10 cellular contexts compared by ENCODE assay signal in genomic region chr16:15395631-15396508, GRCh38. TPM values are rescaled to one million over a fixed set of nuclear protein-coding genes. Genes with fewer than 3 reads are reported as not detected.
A peak's percentile ranks its signal among the peaks of the same experiment; 100 is the strongest.
DNase-seq lines count a peak whose midpoint lies in the region; ATAC-seq, FAIRE-seq and TF ChIP-seq lines count a peak whose summit lies in the region.
"Not testable (repeated sequence)": the region's sequence is repeated elsewhere in the genome, so short reads cannot be mapped to it uniquely, and the experiment has no call there.
"Had no signal": no experiment of that assay in that cellular context is flagged by ENCODE, and none has a peak within 500 bp of the region (broad histone marks: within the 10 kb centered on the region; RNA-seq: fewer than 3 reads in every experiment).

TSS of gene MPV17L (plus strand) at chr16:15395754. CDS start at chr16:15395898, 144 bp downstream.

- CTCF ChIA-PET in activated naive CD4-positive, alpha-beta T cell treated with anti-CD3 and anti-CD28 coated beads for 36 hours (lab: Charles Lee); naive thymus-derived CD4-positive, alpha-beta T cell (lab: Charles Lee): not testable (repeated sequence)
- CTCF ChIA-PET in H1 (lab: Charles Lee; ENCODE audit: partially characterized antibody) = interaction anchor here (0.5 kb wide), 1 partner anchor 141 kb away, joined by 4 read pairs; no protein-coding TSS in a partner anchor

- not testable (repeated sequence) for H3K23ac ChIP-seq in H9 (ENCODE audit: insufficient read length, low read depth, low read length); H1 (ENCODE audit: insufficient read length)

- H3K4me3 ChIP-seq in H1 (ENCODE audit: extremely low read depth in 1 of 4, insufficient read depth in 2 of 4, low read depth in 3 of 4, low read length in 4 of 4) (peak within 1 kb of the TSS; percentile 49 to 80 (median 58)), iPS-18a (ENCODE audit: low read length) (peak within 1 kb of the TSS; percentile 65)
- H3K4me3 ChIP-seq in naive thymus-derived CD4-positive, alpha-beta T cell (ENCODE audit: low read length) = not testable (repeated sequence)

- not testable (repeated sequence) for TF ChIP-seq RAD21 in H1 (IDR thresholded peaks at IDR 0.05 in 1 of 2, conservative IDR thresholded peaks at IDR 0.05 in 1 of 2; ENCODE audit: low read depth in 2 of 2, low read length in 2 of 2)

- H3K18ac ChIP-seq in H9 (ENCODE audit: insufficient read length, low read depth, low read length) (peak within 1 kb of the TSS; percentile 56), H1 (ENCODE audit: extremely low read depth, low read length) (peak within 1 kb of the TSS; percentile 71; the same call in 1 of the 2 replicates)

- not testable (repeated sequence) for H3K79me1 ChIP-seq in H9 (ENCODE audit: insufficient read depth, low read depth, low read length, poor library complexity, severe bottlenecking); H1 (ENCODE audit: low read depth, low read length)

- H3K4me1 ChIP-seq in H9 (ENCODE audit: insufficient read depth, low read length); H1 (replicated peaks in 1 of 4; ENCODE audit: control insufficient read depth in 3 of 4, insufficient read depth in 4 of 4, low read length in 3 of 4); iPS-18a (ENCODE audit: control insufficient read depth, low read depth, low read length); naive thymus-derived CD4-positive, alpha-beta T cell (ENCODE audit: control insufficient read depth in 2 of 2, insufficient read depth in 2 of 2, low read length in 2 of 2): not testable (repeated sequence)

- not testable (repeated sequence) for H3K27ac Mint-ChIP-seq in H9; activated naive CD4-positive, alpha-beta T cell treated with anti-CD3 and anti-CD28 coated beads for 36 hours; naive thymus-derived CD4-positive, alpha-beta T cell

- not testable (repeated sequence) for H2BK12ac ChIP-seq in H9 (ENCODE audit: insufficient read length, low read depth, low read length); H1 (ENCODE audit: low read depth, low read length)

- H3K9ac ChIP-seq in H9 (ENCODE audit: extremely low read depth, insufficient read length, low read length) = peak within 1 kb of the TSS; percentile 0
- peak within 1 kb of the TSS; percentile 18 to 58 (median 44); a peak in 6 of 7 replicates for H3K9ac ChIP-seq in H1 (replicated peaks in 1 of 4; ENCODE audit: extremely low read depth in 1 of 4, low read depth in 3 of 4, low read length in 3 of 4)
- peak within 1 kb of the TSS; percentile 39 for H3K9ac ChIP-seq in iPS-18a (ENCODE audit: low read length)

- not testable (repeated sequence) for H2BK5ac ChIP-seq in H9 (ENCODE audit: insufficient read length, low read length); H1 (ENCODE audit: low read depth, low read length)

- TF ChIP-seq EP300 in H1 (IDR thresholded peaks at IDR 0.05; ENCODE audit: borderline replicate concordance in 1 of 2, low read depth in 2 of 2, low read length in 2 of 2) = not testable (repeated sequence)

- peaks cover 15 to 23% of the 10 kb centered on the region in 2 experiments for H3K4me1 Mint-ChIP-seq in H9
- H3K4me1 Mint-ChIP-seq in activated naive CD4-positive, alpha-beta T cell treated with anti-CD3 and anti-CD28 coated beads for 36 hours (ENCODE audit: low read depth); naive thymus-derived CD4-positive, alpha-beta T cell: not testable (repeated sequence)

- peak within 1 kb of the TSS; percentile 72 to 81 for H3K4me3 Mint-ChIP-seq in H9
- peak within 1 kb of the TSS; percentile 39 for H3K4me3 Mint-ChIP-seq in activated naive CD4-positive, alpha-beta T cell treated with anti-CD3 and anti-CD28 coated beads for 36 hours
- peak within 1 kb of the TSS in 2 of 10 donors; percentile 33 to 34 for H3K4me3 Mint-ChIP-seq in naive thymus-derived CD4-positive, alpha-beta T cell

- H3K27me3 Mint-ChIP-seq in H9 (ENCODE audit: low read depth) = not testable (repeated sequence)
- H3K27me3 Mint-ChIP-seq in activated naive CD4-positive, alpha-beta T cell treated with anti-CD3 and anti-CD28 coated beads for 36 hours (ENCODE audit: low read depth) = peaks cover 30% of the 10 kb centered on the region
- H3K27me3 Mint-ChIP-seq in naive thymus-derived CD4-positive, alpha-beta T cell = peaks cover 24 to 41% (median 32%) of the 10 kb centered on the region in 5 donors

- not testable (repeated sequence) for H3K79me2 ChIP-seq in H9 (ENCODE audit: insufficient read depth, low read length); H1 (ENCODE audit: control insufficient read depth in 1 of 2, insufficient read depth in 2 of 2, low read length in 2 of 2)

- not testable (repeated sequence) for H2BK15ac ChIP-seq in H9 (ENCODE audit: low read depth, low read length)
- H2BK15ac ChIP-seq in H1 (ENCODE audit: low read length) = 0 out of 2 replicates have a peak within 1 kb of the TSS, but pooled peaks have one; percentile 29

- not testable (repeated sequence) for H4K20me1 ChIP-seq in H9 (ENCODE audit: control insufficient read depth, insufficient read depth, insufficient read length); H1 (replicated peaks in 1 of 2; ENCODE audit: control insufficient read depth in 1 of 2, insufficient read depth in 2 of 2, low read length in 2 of 2)

- H3K4me2 ChIP-seq in H9 (ENCODE audit: insufficient read depth, insufficient read length, low read length) (peak within 1 kb of the TSS; percentile 5), H1 (ENCODE audit: insufficient read depth in 1 of 2, low read depth in 2 of 2, low read length in 2 of 2) (peak within 1 kb of the TSS; percentile 40 to 72)

- not testable (repeated sequence) for H4K8ac ChIP-seq in H9 (replicated peaks; ENCODE audit: insufficient read length, low read depth, low read length)
- peak within 1 kb of the TSS; percentile 71 for H4K8ac ChIP-seq in H1 (ENCODE audit: extremely low read depth, insufficient read depth, low read length)

- FAIRE-seq in H1 (lab: Jason Lieb, UNC) = not testable (repeated sequence)

- not testable (repeated sequence) for H3K56ac ChIP-seq in H9 (ENCODE audit: insufficient read length, low read depth, low read length); H1 (replicated peaks; ENCODE audit: insufficient read length, low read depth, low read length)

- DNase-seq in AG08395 (ENCODE audit: low spot score) (peak; percentile 19), H9 (peak; percentile 67), NCI-H446 (lab: John Stamatoyannopoulos, UW) (peak; percentile 5 to 69), H1 (ENCODE audit: low read depth in 1 of 2, low spot score in 2 of 2) (peak in 1 of 2 experiments; percentile 78)
- not testable (repeated sequence) for DNase-seq in activated naive CD4-positive, alpha-beta T cell treated with anti-CD3 and anti-CD28 coated beads for 36 hours; naive thymus-derived CD4-positive, alpha-beta T cell
- DNase-seq in stimulated activated CD4-positive, alpha-beta T cell treated with anti-CD3 and anti-CD28 coated beads, Interleukin-4, amount 100 ng/mL, for 1 hour = peak; percentile 4

- intact Hi-C loops in activated naive CD4-positive, alpha-beta T cell treated with anti-CD3 and anti-CD28 coated beads for 36 hours (cut with micrococcal nuclease); naive thymus-derived CD4-positive, alpha-beta T cell (cut with micrococcal nuclease): not testable (repeated sequence)

- not testable (repeated sequence) for H3K36me3 Mint-ChIP-seq in H9 (ENCODE audit: insufficient read depth in 1 of 3, low read depth in 3 of 3); activated naive CD4-positive, alpha-beta T cell treated with anti-CD3 and anti-CD28 coated beads for 36 hours (ENCODE audit: low read depth); naive thymus-derived CD4-positive, alpha-beta T cell

- H2BK120ac ChIP-seq in H9 (ENCODE audit: low read depth, low read length, poor library complexity, severe bottlenecking); H1 (replicated peaks; ENCODE audit: low read depth, low read length): not testable (repeated sequence)

- 0 out of 3 replicates have a peak, but pooled peaks have one; percentile 11 for TF ChIP-seq CTCF in H9 (conservative IDR thresholded peaks at IDR 0.05)
- not testable (repeated sequence) for TF ChIP-seq CTCF in H1 (IDR thresholded peaks at IDR 0.05; ENCODE audit: control extremely low read depth in 1 of 3, insufficient read depth in 1 of 3, low read depth in 1 of 3, low read length in 3 of 3)

- H4K91ac ChIP-seq in H9 (ENCODE audit: insufficient read length, low read depth, low read length); H1 (replicated peaks; ENCODE audit: insufficient read length, low read length): not testable (repeated sequence)

- peak; percentile 22 for ATAC-seq in naive thymus-derived CD4-positive, alpha-beta T cell

- peak; percentile 43 to 76; a peak in 2 of 3 replicates for TF ChIP-seq POLR2A in H1 (IDR thresholded peaks at IDR 0.05; ENCODE audit: control extremely low read depth in 1 of 2, low read depth in 2 of 2, low read length in 2 of 2)

- not testable (repeated sequence) for H4K5ac ChIP-seq in H9 (ENCODE audit: insufficient read length, low read depth, low read length); H1 (ENCODE audit: insufficient read length, low read depth, low read length)

- H3K36me3 ChIP-seq in H1 (ENCODE audit: control insufficient read depth in 2 of 4, insufficient read depth in 4 of 4, low read length in 3 of 4); iPS-18a (ENCODE audit: control insufficient read depth, low read depth, low read length); naive thymus-derived CD4-positive, alpha-beta T cell (ENCODE audit: control insufficient read depth in 2 of 3, insufficient read depth in 3 of 3, low read length in 3 of 3): not testable (repeated sequence)

- H2BK20ac ChIP-seq in H9 (ENCODE audit: low read depth, low read length, poor library complexity, severe bottlenecking); H1 (ENCODE audit: low read length): not testable (repeated sequence)

- H3K14ac ChIP-seq in H9 (ENCODE audit: insufficient read depth, low read length) = peak within 1 kb of the TSS; percentile 33
- H3K14ac ChIP-seq in H1 (ENCODE audit: insufficient read length) = not testable (repeated sequence)

- H2AK5ac ChIP-seq in H9 (ENCODE audit: insufficient read length, low read length); H1 (ENCODE audit: low read depth, low read length): not testable (repeated sequence)

- H3K9me3 ChIP-seq in H9 (ENCODE audit: control insufficient read depth, low read depth, low read length); H1 (ENCODE audit: insufficient read depth in 2 of 2, low read depth in 1 of 2, low read length in 1 of 2); iPS-18a (ENCODE audit: control insufficient read depth, low read depth, low read length); naive thymus-derived CD4-positive, alpha-beta T cell (ENCODE audit: control insufficient read depth in 2 of 3, low read length in 3 of 3): not testable (repeated sequence)

- H3K4ac ChIP-seq in H9 (ENCODE audit: low read depth, low read length); H1 (replicated peaks; ENCODE audit: insufficient read length, low read depth, low read length): not testable (repeated sequence)

- not testable (repeated sequence) for H3K9me3 Mint-ChIP-seq in H9; activated naive CD4-positive, alpha-beta T cell treated with anti-CD3 and anti-CD28 coated beads for 36 hours; naive thymus-derived CD4-positive, alpha-beta T cell

- no CpG with 5 or more reads among the region's 79 CpGs for WGBS in H9 (ENCODE audit: extremely low coverage, insufficient read length, low lambda C conversion rate)
- whole genome bisulfite sequencing in H1 (ENCODE audit: extremely low coverage in 1 of 2, insufficient coverage in 1 of 2, insufficient read length in 1 of 2, insufficient replicate concordance in 2 of 2, low coverage in 1 of 2, low lambda C conversion rate in 2 of 2, missing lambda C conversion rate in 1 of 2), 2 experiments = 4% methylated on average over 71 of the region's 79 CpGs; no CpG with 5 or more reads in 1 of the 2 experiments

- H3K27me3 ChIP-seq in H9 (ENCODE audit: insufficient read depth, low read length); H1 (replicated peaks in 1 of 4; ENCODE audit: control insufficient read depth in 3 of 4, extremely low read depth in 1 of 4, insufficient read depth in 3 of 4, low read length in 3 of 4); iPS-18a (ENCODE audit: control insufficient read depth, insufficient read depth, low read length); naive thymus-derived CD4-positive, alpha-beta T cell (ENCODE audit: control insufficient read depth in 2 of 2, insufficient read depth in 2 of 2, low read length in 2 of 2): not testable (repeated sequence)

- POLR2A ChIA-PET in H1 (lab: Charles Lee; ENCODE audit: partially characterized antibody); naive thymus-derived CD4-positive, alpha-beta T cell (lab: Charles Lee): not testable (repeated sequence)

- H3K23me2 ChIP-seq in H9 (ENCODE audit: insufficient read length, low read depth, low read length, poor library complexity, severe bottlenecking); H1 (ENCODE audit: low read depth, low read length): not testable (repeated sequence)

- not testable (repeated sequence) for H3T11ph ChIP-seq in H9 (ENCODE audit: low read length)

- not testable (repeated sequence) for H2AFZ ChIP-seq in H9 (ENCODE audit: low read length); H1 (ENCODE audit: low read length)

- not testable (repeated sequence) for H3K27ac ChIP-seq in H9 (ENCODE audit: insufficient read length, low read depth, low read length); H1 (ENCODE audit: low read depth, low read length); iPS-18a (ENCODE audit: low read length); naive thymus-derived CD4-positive, alpha-beta T cell (ENCODE audit: low read depth, low read length)

RNA-seq across cellular contexts. Expression of gene MPV17L, which starts in this region (rescaled TPM):
- total RNA-seq in H9 (2021) = 5.6 and 6.4 TPM in 2 replicates
- not detected for total RNA-seq in activated naive CD4-positive, alpha-beta T cell treated with anti-CD3 and anti-CD28 coated beads for 36 hours
- 7.3 and 8.2 TPM in 2 replicates for total RNA-seq in H1 (2021; fragmentation: NEBNext Ultra II Directional; extraction: Animal tissue kit (Norgen Biotek cat#: 25700))
- 5.4 and 6.7 TPM in 2 replicates for polyA plus RNA-seq in H1 (2011; rRNA removed)
- 4.5 TPM for polyA plus RNA-seq in H1 (2011; cell fraction: cytosol; rRNA removed)
- 3.4 TPM for polyA plus RNA-seq in H1 (2011; cell fraction: nucleus; rRNA removed)
- 3.3 to 4.2 TPM (median 3.9 TPM) in 4 replicates for polyA plus RNA-seq in H1 (2012, experiment 1 of 2)
- polyA plus RNA-seq in H1 (2012, experiment 2 of 2) = 4.5 TPM
- 4.2 TPM for polyA plus RNA-seq in H1 (2013, experiment 1 of 2)
- 3.7 TPM for polyA plus RNA-seq in H1 (2013, experiment 2 of 2)
- polyA minus RNA-seq in H1 (2011; rRNA and poly(A)+ RNA removed) = 6.9 and 7.3 TPM in 2 replicates
- 7.8 TPM for polyA minus RNA-seq in H1 (2011; cell fraction: cytosol; rRNA and poly(A)+ RNA removed)
- polyA minus RNA-seq in H1 (2011; cell fraction: nucleus; rRNA and poly(A)+ RNA removed) = 4.5 TPM
- under 1 TPM in 3 of 5 experiments, not detected in 2; 0.05 to 0.31 (median 0.12) TPM for total RNA-seq in naive thymus-derived CD4-positive, alpha-beta T cell
- polyA plus RNA-seq in naive thymus-derived CD4-positive, alpha-beta T cell = not detected
- total RNA-seq: CD4-positive, alpha-beta T cell; myocyte had no signal

Comparison
In these comparisons a context has a peak if more than half of its experiments do, and no peak if none do; other contexts are left out.
1. Peak in ATAC-seq in naive thymus-derived CD4-positive, alpha-beta T cell; RNA of the gene not detected or under 1 TPM.